16 cellular contexts compared by ENCODE assay signal in genomic region chr13:112569771-112570288, GRCh38. TPM values are rescaled to one million over a fixed set of nuclear protein-coding genes. Genes with fewer than 3 reads are reported as not detected.
DNase-seq lines count a peak whose midpoint lies in the region; ATAC-seq lines count a peak whose summit lies in the region.
"Had no signal": no experiment of that assay in that cellular context is flagged by ENCODE, and none has a peak within 500 bp of the region (broad histone marks: within the 10 kb centered on the region; RNA-seq: fewer than 3 reads in every experiment).

No MANE protein-coding gene starts in this region.

- H3K9me3 Mint-ChIP-seq in activated naive CD4-positive, alpha-beta T cell treated with anti-CD3 and anti-CD28 coated beads, Interleukin-2, amount 50 U/mL, for 24 hours: no peaks in the 10 kb centered on the region
- H3K9me3 Mint-ChIP-seq in activated naive CD4-positive, alpha-beta T cell treated with anti-CD3 and anti-CD28 coated beads, Interleukin-2, amount 50 U/mL, for 72 hours: no peaks in the 10 kb centered on the region
- no peaks in the 10 kb centered on the region for H3K9me3 Mint-ChIP-seq in activated T-helper 17 cell treated with anti-CD3 and anti-CD28 coated beads, Interleukin-2, amount 50 U/mL, for 72 hours
- no peaks in the 10 kb centered on the region for H3K9me3 Mint-ChIP-seq in stimulated activated effector memory CD8-positive, alpha-beta T cell treated with anti-CD3 and anti-CD28 coated beads, Interleukin-12 subunit alpha, Interleukin-12 subunit beta, amount 100 ng/mL, for 72 hours
- H3K9me3 Mint-ChIP-seq in activated T-cell treated with anti-CD3 and anti-CD28 coated beads, Interleukin-2, amount 50 U/mL, for 24 hours: no peaks in the 10 kb centered on the region
- H3K9me3 Mint-ChIP-seq: GM23338, H9, IgD-negative memory B cell had no signal

- ATAC-seq in activated naive CD4-positive, alpha-beta T cell treated with anti-CD3 and anti-CD28 coated beads, Interleukin-2, amount 50 U/mL, for 72 hours: no peak
- ATAC-seq in activated T-helper 17 cell treated with anti-CD3 and anti-CD28 coated beads, Interleukin-2, amount 50 U/mL, for 72 hours (replicated peaks): no peak
- no peak for ATAC-seq in stimulated activated effector memory CD8-positive, alpha-beta T cell treated with anti-CD3 and anti-CD28 coated beads, Interleukin-12 subunit alpha, Interleukin-12 subunit beta, amount 100 ng/mL, for 72 hours
- ATAC-seq in HG03108 (IDR thresholded peaks at IDR 0.05; ENCODE audit: unreplicated experiment): no peak
- ATAC-seq: GM23338, Right ventricle myocardium inferior had no signal

- peak overlapping the region; percentile 69 for H3K27ac Mint-ChIP-seq in activated naive CD4-positive, alpha-beta T cell treated with anti-CD3 and anti-CD28 coated beads, Interleukin-2, amount 50 U/mL, for 24 hours
- H3K27ac Mint-ChIP-seq in activated naive CD4-positive, alpha-beta T cell treated with anti-CD3 and anti-CD28 coated beads, Interleukin-2, amount 50 U/mL, for 72 hours: no peak overlapping the region
- peak overlapping the region; percentile 39 for H3K27ac Mint-ChIP-seq in activated T-helper 17 cell treated with anti-CD3 and anti-CD28 coated beads, Interleukin-2, amount 50 U/mL, for 72 hours
- H3K27ac Mint-ChIP-seq in stimulated activated effector memory CD8-positive, alpha-beta T cell treated with anti-CD3 and anti-CD28 coated beads, Interleukin-12 subunit alpha, Interleukin-12 subunit beta, amount 100 ng/mL, for 72 hours: peak overlapping the region; percentile 60
- H3K27ac Mint-ChIP-seq in activated T-cell treated with anti-CD3 and anti-CD28 coated beads, Interleukin-2, amount 50 U/mL, for 24 hours: no peak overlapping the region
- H3K27ac Mint-ChIP-seq: GM23338, H9 had no signal

- no peaks in the 10 kb centered on the region for H3K27me3 Mint-ChIP-seq in activated naive CD4-positive, alpha-beta T cell treated with anti-CD3 and anti-CD28 coated beads, Interleukin-2, amount 50 U/mL, for 24 hours
- no peaks in the 10 kb centered on the region for H3K27me3 Mint-ChIP-seq in activated T-helper 17 cell treated with anti-CD3 and anti-CD28 coated beads, Interleukin-2, amount 50 U/mL, for 72 hours
- no peaks in the 10 kb centered on the region for H3K27me3 Mint-ChIP-seq in activated T-cell treated with anti-CD3 and anti-CD28 coated beads, Interleukin-2, amount 50 U/mL, for 24 hours
- H3K27me3 Mint-ChIP-seq: IgD-negative memory B cell had no signal

- H3K36me3 Mint-ChIP-seq in activated naive CD4-positive, alpha-beta T cell treated with anti-CD3 and anti-CD28 coated beads, Interleukin-2, amount 50 U/mL, for 24 hours: peaks cover 8% of the 10 kb centered on the region
- peaks cover 0 to 4% of the 10 kb centered on the region in 2 donors for H3K36me3 Mint-ChIP-seq in activated naive CD4-positive, alpha-beta T cell treated with anti-CD3 and anti-CD28 coated beads, Interleukin-2, amount 50 U/mL, for 72 hours
- H3K36me3 Mint-ChIP-seq in activated T-helper 17 cell treated with anti-CD3 and anti-CD28 coated beads, Interleukin-2, amount 50 U/mL, for 72 hours (ENCODE audit: low read depth): peaks cover 31% of the 10 kb centered on the region
- peaks cover 30% of the 10 kb centered on the region for H3K36me3 Mint-ChIP-seq in stimulated activated effector memory CD8-positive, alpha-beta T cell treated with anti-CD3 and anti-CD28 coated beads, Interleukin-12 subunit alpha, Interleukin-12 subunit beta, amount 100 ng/mL, for 72 hours
- peaks cover 52% of the 10 kb centered on the region for H3K36me3 Mint-ChIP-seq in activated T-cell treated with anti-CD3 and anti-CD28 coated beads, Interleukin-2, amount 50 U/mL, for 24 hours (ENCODE audit: low read depth)

- H3K4me3 Mint-ChIP-seq in activated naive CD4-positive, alpha-beta T cell treated with anti-CD3 and anti-CD28 coated beads, Interleukin-2, amount 50 U/mL, for 24 hours: no peak overlapping the region
- H3K4me3 Mint-ChIP-seq in activated T-helper 17 cell treated with anti-CD3 and anti-CD28 coated beads, Interleukin-2, amount 50 U/mL, for 72 hours: no peak overlapping the region
- H3K4me3 Mint-ChIP-seq in stimulated activated effector memory CD8-positive, alpha-beta T cell treated with anti-CD3 and anti-CD28 coated beads, Interleukin-12 subunit alpha, Interleukin-12 subunit beta, amount 100 ng/mL, for 72 hours: no peak overlapping the region
- no peak overlapping the region for H3K4me3 Mint-ChIP-seq in activated T-cell treated with anti-CD3 and anti-CD28 coated beads, Interleukin-2, amount 50 U/mL, for 24 hours
- H3K4me3 Mint-ChIP-seq: GM23338, H9 had no signal

- H3K4me1 Mint-ChIP-seq in activated naive CD4-positive, alpha-beta T cell treated with anti-CD3 and anti-CD28 coated beads, Interleukin-2, amount 50 U/mL, for 24 hours: peaks cover 50% of the 10 kb centered on the region
- H3K4me1 Mint-ChIP-seq in activated T-helper 17 cell treated with anti-CD3 and anti-CD28 coated beads, Interleukin-2, amount 50 U/mL, for 72 hours: peaks cover 36% of the 10 kb centered on the region
- peaks cover 47% of the 10 kb centered on the region for H3K4me1 Mint-ChIP-seq in stimulated activated effector memory CD8-positive, alpha-beta T cell treated with anti-CD3 and anti-CD28 coated beads, Interleukin-12 subunit alpha, Interleukin-12 subunit beta, amount 100 ng/mL, for 72 hours
- H3K4me1 Mint-ChIP-seq in activated T-cell treated with anti-CD3 and anti-CD28 coated beads, Interleukin-2, amount 50 U/mL, for 24 hours (ENCODE audit: low read depth): peaks cover 58% of the 10 kb centered on the region

- no peak for DNase-seq in activated naive CD4-positive, alpha-beta T cell treated with anti-CD3 and anti-CD28 coated beads, Interleukin-2, amount 50 U/mL, for 72 hours (ENCODE audit: low spot score in 2 of 2)
- DNase-seq in left kidney (ENCODE audit: low read depth, low spot score): peak; percentile 94
- no peak for DNase-seq in stimulated activated effector memory CD8-positive, alpha-beta T cell treated with anti-CD3 and anti-CD28 coated beads, Interleukin-12 subunit alpha, Interleukin-12 subunit beta, amount 100 ng/mL, for 72 hours (ENCODE audit: low spot score in 2 of 2)
- no peak for DNase-seq in activated T-cell treated with anti-CD3 and anti-CD28 coated beads, Interleukin-2, amount 50 U/mL, for 24 hours
- DNase-seq: H9, MM.1S, NCI-H2029, NCI-H446 treated with DMSO at 0.1 percent for 48 hours, NCI-H526 treated with DMSO at 0.1 percent for 48 hours, PC-9 had no signal

RNA-seq across cellular contexts. Expression of gene TUBGCP3, which starts 18.1 kb away (rescaled TPM):
- 10 to 100 TPM; 27.3 to 67.2 TPM for total RNA-seq in activated naive CD4-positive, alpha-beta T cell treated with anti-CD3 and anti-CD28 coated beads, Interleukin-2, amount 50 U/mL, for 72 hours
- 10 to 100 TPM; 31.3 to 46.4 TPM for total RNA-seq in activated T-helper 17 cell treated with anti-CD3 and anti-CD28 coated beads, Interleukin-2, amount 50 U/mL, for 72 hours

Comparison
In these comparisons a context has a peak if more than half of its experiments do, and no peak if none do; other contexts are left out.
1. H3K27ac Mint-ChIP-seq: peak in activated naive CD4-positive, alpha-beta T cell treated with anti-CD3 and anti-CD28 coated beads, Interleukin-2, amount 50 U/mL, for 24 hours (single experiment), activated T-helper 17 cell treated with anti-CD3 and anti-CD28 coated beads, Interleukin-2, amount 50 U/mL, for 72 hours (single experiment) and stimulated activated effector memory CD8-positive, alpha-beta T cell treated with anti-CD3 and anti-CD28 coated beads, Interleukin-12 subunit alpha, Interleukin-12 subunit beta, amount 100 ng/mL, for 72 hours (single experiment); none in activated naive CD4-positive, alpha-beta T cell treated with anti-CD3 and anti-CD28 coated beads, Interleukin-2, amount 50 U/mL, for 72 hours (0 of 2) and activated T-cell treated with anti-CD3 and anti-CD28 coated beads, Interleukin-2, amount 50 U/mL, for 24 hours (single experiment).